In genomic region chr1:204445860-204446412, GRCh38 we compare ENCODE assay signal across 8 cellular contexts. TPM values are rescaled to one million over a fixed set of nuclear protein-coding genes. Genes with fewer than 3 reads are reported as not detected.
A peak's percentile ranks its signal among the peaks of the same experiment; 100 is the strongest.
DNase-seq lines count a peak whose midpoint lies in the region; ATAC-seq and TF ChIP-seq lines count a peak whose summit lies in the region.

No MANE protein-coding gene starts in this region.

- H3K27me3 ChIP-seq in WERI-Rb-1 (ENCODE audit: insufficient read depth, low read depth, severe bottlenecking): no peaks in the 10 kb centered on the region
- no peaks in the 10 kb centered on the region for H3K27me3 ChIP-seq in gastrocnemius medialis

- in situ Hi-C loops in gastrocnemius medialis (cut with MboI; ENCODE audit: low sequenced_read_pairs in 4 of 4): loop anchor here in 3 of 4 donors (5.0 kb wide), 1 partner anchor 56 kb away; no protein-coding TSS in a partner anchor

- DNase-seq in SKM-1 treated with dmso at 0.1 percent for 144 hours (lab: John Stamatoyannopoulos, UW; ENCODE audit: unreplicated experiment) (peak; percentile 42), SKM-1 (lab: John Stamatoyannopoulos, UW; ENCODE audit: unreplicated experiment) (no peak), WERI-Rb-1 (peak; percentile 92), ecto neural progenitor cell (ENCODE audit: low spot score) (peak; percentile 81), gastrocnemius medialis (no peak), RWPE1 (ENCODE audit: low spot score) (no peak), DMS114 treated with DMSO at 0.1 percent for 48 hours (lab: John Stamatoyannopoulos, UW; ENCODE audit: unreplicated experiment) (no peak)

- intact Hi-C loops in gastrocnemius medialis (cut with DNase I; ENCODE audit: low total_unique reads): loop anchor here (1.0 kb wide), 2 partner anchors 48 to 57 kb away; partner anchors contain the start of gene PIK3C2B

- no peak for TF ChIP-seq POLR2A in gastrocnemius medialis (IDR thresholded peaks at IDR 0.05)

- CTCF ChIA-PET in RWPE1 (lab: Yijun Ruan, JAX): interaction anchor here (0.5 to 3.1 kb wide), 12 partner anchors 10 to 558 kb away, joined by 3 to 24 read pairs (median 4); partner anchors contain the start of gene PIK3C2B

- no peaks in the 10 kb centered on the region for H3K9me3 ChIP-seq in WERI-Rb-1 (ENCODE audit: severe bottlenecking)
- no peaks in the 10 kb centered on the region for H3K9me3 ChIP-seq in gastrocnemius medialis

- H3K27ac ChIP-seq in WERI-Rb-1: no peak overlapping the region
- peak overlapping the region; percentile 90 to 98 (median 94) for H3K27ac ChIP-seq in gastrocnemius medialis
- no peak overlapping the region for H3K27ac ChIP-seq in RWPE1

- no peak overlapping the region for H3K4me3 ChIP-seq in WERI-Rb-1 (ENCODE audit: low read depth, low read length)
- H3K4me3 ChIP-seq in gastrocnemius medialis: no peak overlapping the region

- H3K4me1 ChIP-seq in gastrocnemius medialis: peaks cover 63 to 85% of the 10 kb centered on the region in 2 donors

- peak; percentile 61 for TF ChIP-seq CTCF in LNCAP (IDR thresholded peaks at IDR 0.05)
- peak; percentile 97 for TF ChIP-seq CTCF in WERI-Rb-1 (IDR thresholded peaks at IDR 0.05; ENCODE audit: low read depth, low read length)
- TF ChIP-seq CTCF in gastrocnemius medialis (IDR thresholded peaks at IDR 0.05 in 4 of 5, conservative IDR thresholded peaks at IDR 0.05 in 1 of 5): no peak
- TF ChIP-seq CTCF in RWPE1 (conservative IDR thresholded peaks at IDR 0.05; ENCODE audit: low read depth): no peak

- POLR2A ChIA-PET in RWPE1 (lab: Yijun Ruan, JAX; ENCODE audit: low non-redundant PET): no interaction called here

- H3K36me3 ChIP-seq in WERI-Rb-1: no peaks in the 10 kb centered on the region
- H3K36me3 ChIP-seq in gastrocnemius medialis: peaks cover 0 to 33% of the 10 kb centered on the region in 2 donors

- ATAC-seq in gastrocnemius medialis: no peak

RNA-seq across cellular contexts. Expression of gene PPP1R15B, which starts 34.3 kb away (rescaled TPM):
- total RNA-seq in gastrocnemius medialis: 10 to 100 TPM; 23.8 to 33.0 (median 25.9) TPM

RNA-seq across cellular contexts. Expression of gene PIK3C2B, which starts 48.7 kb away (rescaled TPM):
- 1 to 10 TPM; 2.8 to 6.0 (median 3.8) TPM for total RNA-seq in gastrocnemius medialis

Comparison
In these comparisons a context has a peak if more than half of its experiments do, and no peak if none do; other contexts are left out.
1. DNase-seq: peak in SKM-1 treated with dmso at 0.1 percent for 144 hours (single experiment), WERI-Rb-1 (single experiment) and ecto neural progenitor cell (single experiment); none in SKM-1 (single experiment), gastrocnemius medialis (0 of 2), RWPE1 (single experiment) and DMS114 treated with DMSO at 0.1 percent for 48 hours (single experiment).
2. CTCF ChIP-seq: peak in LNCAP (single experiment) and WERI-Rb-1 (single experiment); none in gastrocnemius medialis (0 of 5) and RWPE1 (single experiment).
3. H3K27ac ChIP-seq: peak in gastrocnemius medialis (4 of 4); none in WERI-Rb-1 (single experiment) and RWPE1 (single experiment).